ENCODE assay signal across 3 cellular contexts in genomic region chr11:68722143-68722542, GRCh38.
A peak's percentile ranks its signal among the peaks of the same experiment; 100 is the strongest.
TF ChIP-seq lines count a peak whose summit lies in the region.

No MANE protein-coding gene starts in this region.

TF ChIP-seq in HepG2, 621 proteins besides CTCF, POLR2A, EP300 and RAD21:
- TF ChIP-seq, protein P1, sequence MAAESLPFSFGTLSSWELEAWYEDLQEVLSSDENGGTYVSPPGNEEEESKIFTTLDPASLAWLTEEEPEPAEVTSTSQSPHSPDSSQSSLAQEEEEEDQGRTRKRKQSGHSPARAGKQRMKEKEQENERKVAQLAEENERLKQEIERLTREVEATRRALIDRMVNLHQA (CRISPR knock-in tag; IDR thresholded peaks at IDR 0.05), result no peak
- no peak for TF ChIP-seq ZNF784 (CRISPR knock-in tag; IDR thresholded peaks at IDR 0.05; ENCODE audit: borderline replicate concordance)
- TF ChIP-seq, protein P2, sequence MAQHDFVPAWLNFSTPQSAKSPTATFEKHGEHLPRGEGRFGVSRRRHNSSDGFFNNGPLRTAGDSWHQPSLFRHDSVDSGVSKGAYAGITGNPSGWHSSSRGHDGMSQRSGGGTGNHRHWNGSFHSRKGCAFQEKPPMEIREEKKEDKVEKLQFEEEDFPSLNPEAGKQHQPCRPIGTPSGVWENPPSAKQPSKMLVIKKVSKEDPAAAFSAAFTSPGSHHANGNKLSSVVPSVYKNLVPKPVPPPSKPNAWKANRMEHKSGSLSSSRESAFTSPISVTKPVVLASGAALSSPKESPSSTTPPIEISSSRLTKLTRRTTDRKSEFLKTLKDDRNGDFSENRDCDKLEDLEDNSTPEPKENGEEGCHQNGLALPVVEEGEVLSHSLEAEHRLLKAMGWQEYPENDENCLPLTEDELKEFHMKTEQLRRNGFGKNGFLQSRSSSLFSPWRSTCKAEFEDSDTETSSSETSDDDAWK (CRISPR knock-in tag; IDR thresholded peaks at IDR 0.05), result no peak
- peak; percentile 88 for TF ChIP-seq CEBPB (IDR thresholded peaks at IDR 0.05; ENCODE audit: borderline replicate concordance, low read depth, low read length)

TF ChIP-seq in Ishikawa, 13 proteins besides CTCF, POLR2A, EP300 and RAD21:
- peak; percentile 84 for TF ChIP-seq CEBPB (IDR thresholded peaks at IDR 0.05)
- TF ChIP-seq YY1 (IDR thresholded peaks at IDR 0.05; ENCODE audit: low read depth), result no peak
- TF ChIP-seq TAF1 (IDR thresholded peaks at IDR 0.05; ENCODE audit: low read depth), result no peak

TF ChIP-seq in H1, 55 proteins besides CTCF, POLR2A, EP300 and RAD21:
- TF ChIP-seq BCL11A (IDR thresholded peaks at IDR 0.05; ENCODE audit: low read depth in 2 of 2, low read length in 2 of 2) (no peak), CTBP2 (IDR thresholded peaks at IDR 0.05; ENCODE audit: borderline replicate concordance, insufficient read depth, insufficient read length, low read length) (no peak), CEBPB (IDR thresholded peaks at IDR 0.05; ENCODE audit: low read depth, low read length) (peak; percentile 96), EGR1 (IDR thresholded peaks at IDR 0.05; ENCODE audit: borderline replicate concordance, low read depth, low read length) (no peak), SP4 (IDR thresholded peaks at IDR 0.05; ENCODE audit: low read length) (no peak), CHD2 (IDR thresholded peaks at IDR 0.05; ENCODE audit: low read length) (no peak), RBBP5 (IDR thresholded peaks at IDR 0.05; ENCODE audit: borderline replicate concordance, low read depth, low read length) (no peak)
